ENCODE assay signal across 19 cellular contexts in genomic region chr6:154478691-154479090, GRCh38. TPM values are rescaled to one million over a fixed set of nuclear protein-coding genes. Genes with fewer than 3 reads are reported as not detected.
DNase-seq lines count a peak whose midpoint lies in the region; ATAC-seq and TF ChIP-seq lines count a peak whose summit lies in the region.
"Had no signal": no experiment of that assay in that cellular context is flagged by ENCODE, and none has a peak within 500 bp of the region (broad histone marks: within the 10 kb centered on the region; RNA-seq: fewer than 3 reads in every experiment).

No MANE protein-coding gene starts in this region.

- H3K4me3 ChIP-seq in breast epithelium (no peak overlapping the region), esophagus muscularis mucosa (peak overlapping the region in 2 of 4 donors; percentile 18 to 23), neuronal stem cell (ENCODE audit: low read length in 2 of 2) (no peak overlapping the region), aorta (ENCODE audit: low read length in 2 of 2) (peak overlapping the region in 1 of 2 donors; percentile 36), spleen (no peak overlapping the region)
- H3K4me3 ChIP-seq: gastrocnemius medialis, prostate gland had no signal

- no peak overlapping the region for H3K4me3 Mint-ChIP-seq in MCF 10A (ENCODE audit: unreplicated experiment)
- no peak overlapping the region for H3K4me3 Mint-ChIP-seq in natural killer cell
- no peak overlapping the region for H3K4me3 Mint-ChIP-seq in progenitor cell of endocrine pancreas (ENCODE audit: low read depth)
- H3K4me3 Mint-ChIP-seq: activated naive CD8-positive, alpha-beta T cell treated with anti-CD3 and anti-CD28 coated beads, Interleukin-2, amount 10 ng/mL, durations not matched to agents 7 days and 5 days; CD4-positive, alpha-beta memory T cell; dendritic cell treated with granulocyte-macrophage colony-stimulating factor and Interleukin-4, amounts not matched to agents 40 ng/mL and 50 ng/mL, for 4 days had no signal

- H3K27me3 ChIP-seq in breast epithelium (no peaks in the 10 kb centered on the region), esophagus muscularis mucosa (no peaks in the 10 kb centered on the region), neuronal stem cell (ENCODE audit: control insufficient read depth in 3 of 3, insufficient read depth in 3 of 3, low read depth in 1 of 3, low read length in 3 of 3) (no peaks in the 10 kb centered on the region), aorta (ENCODE audit: control insufficient read depth in 1 of 2, insufficient read depth in 2 of 2, low read length in 1 of 2) (no peaks in the 10 kb centered on the region), spleen (replicated peaks in 1 of 7) (no peaks in the 10 kb centered on the region)
- H3K27me3 ChIP-seq: gastrocnemius medialis had no signal

- H3K27ac Mint-ChIP-seq in MCF 10A (ENCODE audit: low read depth, unreplicated experiment) (no peak overlapping the region), natural killer cell (no peak overlapping the region), progenitor cell of endocrine pancreas (no peak overlapping the region)
- H3K27ac Mint-ChIP-seq: activated naive CD8-positive, alpha-beta T cell treated with anti-CD3 and anti-CD28 coated beads, Interleukin-2, amount 10 ng/mL, durations not matched to agents 7 days and 5 days; CD4-positive, alpha-beta memory T cell; dendritic cell treated with granulocyte-macrophage colony-stimulating factor and Interleukin-4, amounts not matched to agents 40 ng/mL and 50 ng/mL, for 4 days had no signal

- no peak overlapping the region for H2BK12ac ChIP-seq in neuronal stem cell (ENCODE audit: low read length)

- DNase-seq in breast epithelium (ENCODE audit: low spot score in 2 of 2): no peak
- DNase-seq in MCF 10A (ENCODE audit: unreplicated experiment): no peak
- no peak for DNase-seq in esophagus muscularis mucosa (ENCODE audit: extremely low spot score)
- no peak for DNase-seq in neuronal stem cell (ENCODE audit: low spot score)
- no peak for DNase-seq in aorta
- no peak for DNase-seq in natural killer cell
- DNase-seq in spleen: no peak
- no peak for DNase-seq in progenitor cell of endocrine pancreas (ENCODE audit: low spot score, unreplicated experiment)
- DNase-seq: activated naive CD8-positive, alpha-beta T cell treated with anti-CD3 and anti-CD28 coated beads, Interleukin-2, amount 10 ng/mL, durations not matched to agents 7 days and 5 days; CD4-positive, alpha-beta memory T cell; gastrocnemius medialis; mesendoderm; NCI-H1105 treated with DMSO at 0.1 percent for 48 hours; PC-3; stimulated activated CD4-positive, alpha-beta T cell treated with anti-CD3 and anti-CD28 coated beads, Interleukin-2, amount 100 ng/mL, for 24 hours had no signal

- H2BK5ac ChIP-seq in neuronal stem cell (ENCODE audit: low read length): no peak overlapping the region

- no TSS peak for BruUV-seq in MCF 10A (replicated peaks; lab: Mats Ljungman, UMichigan)

- peaks cover 10% of the 10 kb centered on the region for H3K79me1 ChIP-seq in neuronal stem cell (ENCODE audit: low read depth, low read length)

- H4K91ac ChIP-seq in neuronal stem cell (ENCODE audit: low read depth, low read length, poor library complexity): no peak overlapping the region

- no peak overlapping the region for H3K18ac ChIP-seq in neuronal stem cell (ENCODE audit: low read length)

- no peaks in the 10 kb centered on the region for H3K9me3 ChIP-seq in breast epithelium
- no peaks in the 10 kb centered on the region for H3K9me3 ChIP-seq in esophagus muscularis mucosa
- no peaks in the 10 kb centered on the region for H3K9me3 ChIP-seq in neuronal stem cell (replicated peaks in 1 of 2; ENCODE audit: control insufficient read depth in 2 of 2, insufficient read depth in 1 of 2, low read depth in 1 of 2, low read length in 2 of 2)
- no peaks in the 10 kb centered on the region for H3K9me3 ChIP-seq in aorta (ENCODE audit: control insufficient read depth, low read length)
- no peaks in the 10 kb centered on the region for H3K9me3 ChIP-seq in spleen
- H3K9me3 ChIP-seq: gastrocnemius medialis, prostate gland had no signal

- TF ChIP-seq POLR2A in breast epithelium (IDR thresholded peaks at IDR 0.05) (no peak), esophagus muscularis mucosa (IDR thresholded peaks at IDR 0.05; ENCODE audit: low read depth) (no peak), spleen (IDR thresholded peaks at IDR 0.05) (no peak)

- TF ChIP-seq CTCF in breast epithelium (IDR thresholded peaks at IDR 0.05) (no peak), MCF 10A (IDR thresholded peaks at IDR 0.05; ENCODE audit: unreplicated experiment) (no peak), esophagus muscularis mucosa (IDR thresholded peaks at IDR 0.05) (no peak), natural killer cell (IDR thresholded peaks at IDR 0.05) (no peak), spleen (IDR thresholded peaks at IDR 0.05 in 8 of 11, conservative IDR thresholded peaks at IDR 0.05 in 3 of 11) (no peak), progenitor cell of endocrine pancreas (IDR thresholded peaks at IDR 0.05; ENCODE audit: unreplicated experiment) (no peak)

- peak overlapping the region; percentile 39 to 42 for H3K27ac ChIP-seq in breast epithelium
- H3K27ac ChIP-seq in esophagus muscularis mucosa (replicated peaks in 1 of 4): peak overlapping the region; percentile 66 to 81 (median 76)
- H3K27ac ChIP-seq in neuronal stem cell (replicated peaks; ENCODE audit: low read length): no peak overlapping the region
- H3K27ac ChIP-seq in aorta (ENCODE audit: low read depth in 1 of 2, low read length in 2 of 2): peak overlapping the region; percentile 9 to 67
- H3K27ac ChIP-seq in spleen: no peak overlapping the region
- H3K27ac ChIP-seq: 22Rv1, gastrocnemius medialis had no signal

- TF ChIP-seq EP300 in esophagus muscularis mucosa (IDR thresholded peaks at IDR 0.05): no peak

- H3K4me2 ChIP-seq in neuronal stem cell (ENCODE audit: insufficient read depth, low read length, poor library complexity, severe bottlenecking): no peak overlapping the region

- CTCF ChIA-PET in MCF 10A (lab: Yijun Ruan, JAX): no interaction called here

- H3K14ac ChIP-seq in neuronal stem cell (ENCODE audit: low read length): no peak overlapping the region

- H3K23ac ChIP-seq in neuronal stem cell (ENCODE audit: low read depth, low read length, poor library complexity): no peak overlapping the region

- H3K4me1 Mint-ChIP-seq in MCF 10A (ENCODE audit: insufficient read depth, unreplicated experiment) (peaks cover 24% of the 10 kb centered on the region), natural killer cell (no peaks in the 10 kb centered on the region), progenitor cell of endocrine pancreas (ENCODE audit: low read depth) (peaks cover 6% of the 10 kb centered on the region)
- H3K4me1 Mint-ChIP-seq: activated naive CD8-positive, alpha-beta T cell treated with anti-CD3 and anti-CD28 coated beads, Interleukin-2, amount 10 ng/mL, durations not matched to agents 7 days and 5 days had no signal

- no peak overlapping the region for H2AK5ac ChIP-seq in neuronal stem cell (ENCODE audit: low read depth, low read length)

- peak overlapping the region; percentile 39 for H2AFZ ChIP-seq in neuronal stem cell (ENCODE audit: low read length)

- intact Hi-C loops in breast epithelium (cut with DNase I; ENCODE audit: low total_unique reads) (no loop called here), MCF 10A (cut with micrococcal nuclease) (no loop called here), esophagus muscularis mucosa (cut with DNase I) (no loop called here), aorta (cut with DNase I) (no loop called here), natural killer cell (cut with micrococcal nuclease) (no loop called here), spleen (cut with DNase I; ENCODE audit: low total_unique reads) (no loop called here)

- H3K4me1 ChIP-seq in breast epithelium: peaks cover 0 to 8% of the 10 kb centered on the region in 2 donors
- peaks cover 31 to 87% (median 69%) of the 10 kb centered on the region in 4 donors for H3K4me1 ChIP-seq in esophagus muscularis mucosa
- H3K4me1 ChIP-seq in neuronal stem cell (ENCODE audit: control insufficient read depth in 2 of 2, insufficient read depth in 1 of 2, low read depth in 1 of 2, low read length in 2 of 2): peaks cover 10 to 26% of the 10 kb centered on the region in 2 donors
- H3K4me1 ChIP-seq in aorta (ENCODE audit: control insufficient read depth in 1 of 2, insufficient read depth in 2 of 2, low read length in 2 of 2): peaks cover 8 to 13% of the 10 kb centered on the region in 2 donors
- H3K4me1 ChIP-seq in spleen: peaks cover 0 to 26% (median 14%) of the 10 kb centered on the region in 6 donors
- H3K4me1 ChIP-seq: prostate gland had no signal

- H3K36me3 ChIP-seq in breast epithelium: no peaks in the 10 kb centered on the region
- no peaks in the 10 kb centered on the region for H3K36me3 ChIP-seq in esophagus muscularis mucosa
- no peaks in the 10 kb centered on the region for H3K36me3 ChIP-seq in neuronal stem cell (replicated peaks in 1 of 2; ENCODE audit: control insufficient read depth in 2 of 2, insufficient read depth in 2 of 2, low read length in 2 of 2)
- H3K36me3 ChIP-seq in aorta (ENCODE audit: control insufficient read depth in 1 of 2, insufficient read depth in 2 of 2, low read length in 1 of 2): no peaks in the 10 kb centered on the region
- no peaks in the 10 kb centered on the region for H3K36me3 ChIP-seq in spleen
- H3K36me3 ChIP-seq: gastrocnemius medialis, prostate gland had no signal

- ATAC-seq in aorta (ENCODE audit: low FRiP score) (no peak), natural killer cell (no peak)
- ATAC-seq: activated CD4-positive, CD25-positive, alpha-beta regulatory T cell treated with anti-CD3 and anti-CD28 coated beads, Interleukin-2, amount 50 U/mL, for 24 hours; gastrocnemius medialis; PC-3 had no signal

- H2BK120ac ChIP-seq in neuronal stem cell (ENCODE audit: low read depth, low read length): no peak overlapping the region

- H3K9me3 Mint-ChIP-seq in MCF 10A (ENCODE audit: unreplicated experiment) (no peaks in the 10 kb centered on the region), natural killer cell (no peaks in the 10 kb centered on the region), progenitor cell of endocrine pancreas (ENCODE audit: low read depth) (no peaks in the 10 kb centered on the region)
- H3K9me3 Mint-ChIP-seq: activated naive CD8-positive, alpha-beta T cell treated with anti-CD3 and anti-CD28 coated beads, Interleukin-2, amount 10 ng/mL, durations not matched to agents 7 days and 5 days; CD4-positive, alpha-beta memory T cell; dendritic cell treated with granulocyte-macrophage colony-stimulating factor and Interleukin-4, amounts not matched to agents 40 ng/mL and 50 ng/mL, for 4 days had no signal

- POLR2A ChIA-PET in MCF 10A (lab: Yijun Ruan, JAX): interaction anchor here (0.7 to 1.3 kb wide), 4 partner anchors 13 to 52 kb away, joined by 3 read pairs; partner anchors contain the start of gene CNKSR3

- no peak overlapping the region for H2BK15ac ChIP-seq in neuronal stem cell (ENCODE audit: low read length)

- H3K27me3 Mint-ChIP-seq in MCF 10A (ENCODE audit: insufficient read depth, unreplicated experiment): no peaks in the 10 kb centered on the region
- H3K27me3 Mint-ChIP-seq in natural killer cell (ENCODE audit: low read depth in 2 of 2): peaks cover 5 to 25% of the 10 kb centered on the region in 2 donors
- H3K27me3 Mint-ChIP-seq in progenitor cell of endocrine pancreas: no peaks in the 10 kb centered on the region
- H3K27me3 Mint-ChIP-seq: dendritic cell treated with granulocyte-macrophage colony-stimulating factor and Interleukin-4, amounts not matched to agents 40 ng/mL and 50 ng/mL, for 4 days had no signal

- no peak overlapping the region for H3K9ac ChIP-seq in neuronal stem cell (ENCODE audit: low read depth, low read length, poor library complexity)

- H3K36me3 Mint-ChIP-seq in MCF 10A (ENCODE audit: insufficient read depth, unreplicated experiment): no peaks in the 10 kb centered on the region
- H3K36me3 Mint-ChIP-seq in natural killer cell: no peaks in the 10 kb centered on the region
- H3K36me3 Mint-ChIP-seq in progenitor cell of endocrine pancreas (ENCODE audit: insufficient read depth): peaks cover 6% of the 10 kb centered on the region
- H3K36me3 Mint-ChIP-seq: activated naive CD8-positive, alpha-beta T cell treated with anti-CD3 and anti-CD28 coated beads, Interleukin-2, amount 10 ng/mL, durations not matched to agents 7 days and 5 days; CD4-positive, alpha-beta memory T cell had no signal

- no peak overlapping the region for H3K4ac ChIP-seq in neuronal stem cell (ENCODE audit: low read length)

- whole genome bisulfite sequencing in esophagus muscularis mucosa: 58% methylated on average over 1 of the region's 1 CpG
- no CpG with 5 or more reads among the region's 1 CpG for WGBS in neuronal stem cell (ENCODE audit: extremely low coverage in 2 of 2, insufficient read length in 2 of 2, insufficient replicate concordance in 1 of 2), 2 donors
- WGBS in aorta, 2 donors: 5 to 6% methylated on average over 1 of the region's 1 CpG
- 59 to 85% (median 74%) methylated on average over 1 of the region's 1 CpG for WGBS in spleen, 5 donors

- H4K8ac ChIP-seq in neuronal stem cell (ENCODE audit: low read depth, low read length): no peak overlapping the region

RNA-seq across cellular contexts. Expression of gene CNKSR3, which starts 31.8 kb away (rescaled TPM):
- total RNA-seq in breast epithelium: 1 to 10 TPM; 2.1 to 8.6 (median 5.2) TPM
- 3.9 and 4.8 TPM in 2 replicates for total RNA-seq in MCF 10A (2022)
- total RNA-seq in esophagus muscularis mucosa: 10 to 100 TPM; 10.4 to 23.9 (median 19.6) TPM
- polyA plus RNA-seq in neuronal stem cell (2013, experiment 1 of 2): 10.8 TPM
- polyA plus RNA-seq in neuronal stem cell (2013, experiment 2 of 2): 10.7 TPM
- total RNA-seq in aorta: 10 to 100 TPM; 19.3 to 41.2 TPM
- 10 to 100 TPM in 1 of 2 donors, 1 to 10 TPM in 1; 9.3 to 12.0 TPM for polyA plus RNA-seq in aorta
- under 1 TPM in 1 of 3 donors, not detected in 2; 0.18 TPM for total RNA-seq in natural killer cell
- total RNA-seq in spleen: 10 to 100 TPM; 10.6 to 45.0 (median 21.4) TPM
- 1 to 10 TPM; 1.7 to 5.9 (median 1.8) TPM for polyA plus RNA-seq in spleen
- total RNA-seq in progenitor cell of endocrine pancreas: 17.3 and 20.3 TPM in 2 replicates
- total RNA-seq: activated naive CD8-positive, alpha-beta T cell treated with anti-CD3 and anti-CD28 coated beads, Interleukin-2, amount 10 ng/mL, durations not matched to agents 7 days and 5 days; CD4-positive, alpha-beta memory T cell had no signal
- polyA plus RNA-seq: CD4-positive, alpha-beta memory T cell had no signal

Comparison
In these comparisons a context has a peak if more than half of its experiments do, and no peak if none do; other contexts are left out.
1. H3K27ac ChIP-seq: peak in breast epithelium (2 of 2), esophagus muscularis mucosa (4 of 4) and aorta (2 of 2); none in neuronal stem cell (single experiment) and spleen (0 of 8).